Comparison of ENCODE assay signal across 8 cellular contexts in genomic region chr14:104932676-104933631, GRCh38. TPM values are rescaled to one million over a fixed set of nuclear protein-coding genes. Genes with fewer than 3 reads are reported as not detected.
DNase-seq lines count a peak whose midpoint lies in the region; ATAC-seq and TF ChIP-seq lines count a peak whose summit lies in the region.

No MANE protein-coding gene starts in this region.

- H3K27me3 Mint-ChIP-seq in Calu3 (ENCODE audit: unreplicated experiment): no peaks in the 10 kb centered on the region

- BruUV-seq in Calu3 (replicated peaks; lab: Mats Ljungman, UMichigan): no TSS peak

- H3K4me1 ChIP-seq in left lung: peaks cover 8 to 13% of the 10 kb centered on the region in 2 donors

- peak; percentile 61 for TF ChIP-seq CTCF in Calu3 (IDR thresholded peaks at IDR 0.05; ENCODE audit: unreplicated experiment)
- peak; percentile 71 for TF ChIP-seq CTCF in coronary artery (IDR thresholded peaks at IDR 0.05)
- TF ChIP-seq CTCF in left lung (IDR thresholded peaks at IDR 0.05): peak; percentile 67 to 86

- H3K27me3 ChIP-seq in left lung: peaks cover 4 to 60% of the 10 kb centered on the region in 2 donors

- H3K4me1 Mint-ChIP-seq in Calu3 (ENCODE audit: low read depth, unreplicated experiment): no peaks in the 10 kb centered on the region

- CTCF ChIA-PET in Calu3 (lab: Charles Lee): interaction anchor here (0.6 to 1.0 kb wide), 2 partner anchors 14 to 30 kb away, joined by 4 read pairs; no protein-coding TSS in a partner anchor

- H3K4me3 ChIP-seq in coronary artery (peak overlapping the region; percentile 63), left lung (peak overlapping the region; percentile 38 to 48)

- no peaks in the 10 kb centered on the region for H3K9me3 Mint-ChIP-seq in Calu3 (ENCODE audit: low read depth, unreplicated experiment)

- ATAC-seq in HG02610 (IDR thresholded peaks at IDR 0.05; ENCODE audit: unreplicated experiment) (peak; percentile 51), left lung (peak; percentile 95), HG03378 (IDR thresholded peaks at IDR 0.05; ENCODE audit: unreplicated experiment) (no peak)

- H3K4me3 Mint-ChIP-seq in Calu3 (ENCODE audit: low read depth, unreplicated experiment): peak overlapping the region; percentile 72

- H3K27ac ChIP-seq in coronary artery: peak overlapping the region; percentile 7 to 68
- peak overlapping the region in 1 of 2 donors; percentile 48 for H3K27ac ChIP-seq in left lung

- no peak overlapping the region for H3K27ac Mint-ChIP-seq in Calu3 (ENCODE audit: unreplicated experiment)

- no peaks in the 10 kb centered on the region for H3K9me3 ChIP-seq in left lung

- DNase-seq in Calu3 (peak; percentile 91), NCI-H345 treated with DMSO at 0.1 percent for 48 hours (lab: John Stamatoyannopoulos, UW; ENCODE audit: unreplicated experiment) (peak; percentile 26), coronary artery (ENCODE audit: low spot score) (peak; percentile 89), left lung (peak; percentile 82 to 97)
- peak; percentile 92 for DNase-seq in activated CD4-positive, alpha-beta T cell treated with anti-CD3 and anti-CD28 coated beads for 48 hours
- peak; percentile 80 for DNase-seq in stimulated activated CD4-positive, alpha-beta T cell treated with anti-CD3 and anti-CD28 coated beads, Interleukin-2, amount 100 ng/mL, for 4 hours (ENCODE audit: low read depth)

- no peaks in the 10 kb centered on the region for H3K36me3 ChIP-seq in left lung

- intact Hi-C loops in Calu3 (cut with micrococcal nuclease; ENCODE audit: unreplicated experiment): loop anchor here (5.0 kb wide), 1 partner anchor 39 kb away; no protein-coding TSS in a partner anchor
- intact Hi-C loops in left lung (cut with DNase I): no loop called here

- peaks cover 9% of the 10 kb centered on the region for H3K36me3 Mint-ChIP-seq in Calu3 (ENCODE audit: insufficient read depth, unreplicated experiment)

RNA-seq across cellular contexts. Expression of gene PLD4, which starts 8.3 kb away (rescaled TPM):
- total RNA-seq in Calu3 (2022) (0.09 and 0.12 TPM in 2 replicates), left lung (under 1 TPM; 0.76 to 0.93 TPM)

RNA-seq across cellular contexts. Expression of gene AHNAK2, which starts 45.2 kb away (rescaled TPM):
- total RNA-seq in Calu3 (2022) (42.0 and 56.5 TPM in 2 replicates), left lung (10 to 100 TPM; 22.1 to 22.3 TPM)

RNA-seq across cellular contexts. Expression of gene CLBA1, which starts 52.6 kb away (rescaled TPM):
- total RNA-seq in Calu3 (2022) (12.8 and 13.8 TPM in 2 replicates), left lung (1 to 10 TPM; 7.1 to 8.5 TPM)

Comparison
In these comparisons a context has a peak if more than half of its experiments do, and no peak if none do; other contexts are left out.
1. DNase-seq: peak in every context shown above with its lines; median percentile 92 in activated CD4-positive, alpha-beta T cell treated with anti-CD3 and anti-CD28 coated beads for 48 hours; 91 in Calu3; 90 in left lung; 89 in coronary artery; 80 in stimulated activated CD4-positive, alpha-beta T cell treated with anti-CD3 and anti-CD28 coated beads, Interleukin-2, amount 100 ng/mL, for 4 hours; 26 in NCI-H345 treated with DMSO at 0.1 percent for 48 hours.